10 cellular contexts compared by ENCODE assay signal in genomic region chr1:206589206-206589605, GRCh38. TPM values are rescaled to one million over a fixed set of nuclear protein-coding genes. Genes with fewer than 3 reads are reported as not detected.
A peak's percentile ranks its signal among the peaks of the same experiment; 100 is the strongest.
DNase-seq lines count a peak whose midpoint lies in the region; ATAC-seq and TF ChIP-seq lines count a peak whose summit lies in the region.
"Had no signal": no experiment of that assay in that cellular context is flagged by ENCODE, and none has a peak within 500 bp of the region (broad histone marks: within the 10 kb centered on the region; RNA-seq: fewer than 3 reads in every experiment).

No MANE protein-coding gene starts in this region.

- 7 to 21% (median 10%) methylated on average over 7 of the region's 7 CpGs for WGBS in ovary, 3 donors

- no peak for TF ChIP-seq POLR2A in ovary (IDR thresholded peaks at IDR 0.05)

- H3K4me1 ChIP-seq in fibroblast of lung (ENCODE audit: control insufficient read depth, extremely low read depth, insufficient read depth, low read length) (peaks cover 27% of the 10 kb centered on the region), ovary (ENCODE audit: insufficient read depth) (peaks cover 6% of the 10 kb centered on the region), Karpas-422 (ENCODE audit: low read length) (peaks cover 6% of the 10 kb centered on the region)

- H3K27me3 ChIP-seq in fibroblast of lung (ENCODE audit: control insufficient read depth, insufficient read depth, low read length), result no peaks in the 10 kb centered on the region
- H3K27me3 ChIP-seq in ovary, result no peaks in the 10 kb centered on the region
- no peaks in the 10 kb centered on the region for H3K27me3 ChIP-seq in Karpas-422 (ENCODE audit: low read length)

- H3K9me2 ChIP-seq in Karpas-422 (replicated peaks; ENCODE audit: insufficient read depth, low read length), result no peaks in the 10 kb centered on the region

- TF ChIP-seq CTCF in fibroblast of lung (conservative IDR thresholded peaks at IDR 0.05 in 1 of 2, IDR thresholded peaks at IDR 0.05 in 1 of 2; ENCODE audit: low read depth in 1 of 2, low read length in 2 of 2) (no peak), ovary (IDR thresholded peaks at IDR 0.05) (no peak)

- H3K79me2 ChIP-seq in fibroblast of lung (ENCODE audit: control insufficient read depth, insufficient read depth, low read length) (no peaks in the 10 kb centered on the region), Karpas-422 (ENCODE audit: low read length) (no peaks in the 10 kb centered on the region)

- H3K36me3 ChIP-seq in fibroblast of lung (ENCODE audit: control insufficient read depth, insufficient read depth, low read length) (peaks cover 10% of the 10 kb centered on the region), ovary (no peaks in the 10 kb centered on the region), Karpas-422 (ENCODE audit: insufficient read depth, low read length) (peaks cover 11% of the 10 kb centered on the region; the same call in 1 of the 2 replicates)

- H3K4me2 ChIP-seq in fibroblast of lung (ENCODE audit: extremely low read depth, insufficient read depth, low read length) (peak overlapping the region; percentile 18), Karpas-422 (ENCODE audit: low read depth, low read length, poor library complexity, severe bottlenecking) (no peak overlapping the region)

- H3K4me3 ChIP-seq in fibroblast of lung (replicated peaks in 1 of 4; ENCODE audit: control extremely low read depth in 1 of 4, insufficient read depth in 1 of 4, low read depth in 3 of 4, low read length in 4 of 4) (no peak overlapping the region), ovary (no peak overlapping the region), Karpas-422 (ENCODE audit: low read length) (no peak overlapping the region)

- no peaks in the 10 kb centered on the region for H3K9me3 ChIP-seq in fibroblast of lung (ENCODE audit: control insufficient read depth, insufficient read depth, low read depth, low read length)
- no peaks in the 10 kb centered on the region for H3K9me3 ChIP-seq in ovary
- no peaks in the 10 kb centered on the region for H3K9me3 ChIP-seq in Karpas-422 (ENCODE audit: low read length)

- peak; percentile 99 for DNase-seq in COLO829 (ENCODE audit: low spot score)
- peak; percentile 55 for DNase-seq in T1000 (lab: John Stamatoyannopoulos, UW)
- peak; percentile 96 to 98 for DNase-seq in fibroblast of lung (ENCODE audit: low read depth in 2 of 2)
- peak; percentile 55 to 74 (median 69) for DNase-seq in ovary
- no peak for DNase-seq in Karpas-422
- DNase-seq: activated CD4-positive, alpha-beta T cell treated with anti-CD3 and anti-CD28 coated beads, Interleukin-2, amount 50 U/mL, for 4 hours; NCI-H187 treated with DMSO at 0.1 percent for 48 hours had no signal

- intact Hi-C loops in ovary (cut with DNase I), result no loop called here

- no peaks in the 10 kb centered on the region for H4K20me1 ChIP-seq in fibroblast of lung (ENCODE audit: control insufficient read depth, extremely low read depth, insufficient read depth, low read length)
- no peaks in the 10 kb centered on the region for H4K20me1 ChIP-seq in Karpas-422 (ENCODE audit: insufficient read depth, low read depth, low read length)

- H3K27ac ChIP-seq in fibroblast of lung (ENCODE audit: insufficient read depth, low read length), result peak overlapping the region; percentile 55
- H3K27ac ChIP-seq in ovary, result peak overlapping the region in 1 of 2 donors; percentile 70
- no peak overlapping the region for H3K27ac ChIP-seq in Karpas-422 (ENCODE audit: low read length)

- no peak for TF ChIP-seq EP300 in ovary (IDR thresholded peaks at IDR 0.05)

- ATAC-seq in HG02981 (IDR thresholded peaks at IDR 0.05; ENCODE audit: unreplicated experiment) (no peak), HG02588 (IDR thresholded peaks at IDR 0.05; ENCODE audit: unreplicated experiment) (no peak), HG03175 (IDR thresholded peaks at IDR 0.05; ENCODE audit: unreplicated experiment) (no peak)

- H3K9ac ChIP-seq in fibroblast of lung (ENCODE audit: insufficient read depth, low read length), result no peak overlapping the region
- H3K9ac ChIP-seq in Karpas-422 (ENCODE audit: low read length), result no peak overlapping the region

- H2AFZ ChIP-seq in fibroblast of lung (ENCODE audit: low read length) (no peak overlapping the region), Karpas-422 (ENCODE audit: low read length) (no peak overlapping the region)

RNA-seq across cellular contexts. Expression of gene EIF2D, which starts 23.1 kb away (rescaled TPM):
- total RNA-seq in fibroblast of lung (50.1 and 53.0 TPM in 2 replicates), ovary (10 to 100 TPM; 46.4 to 72.8 (median 53.5) TPM)
- polyA plus RNA-seq in fibroblast of lung (59.8 and 67.3 TPM in 2 replicates), ovary (10 to 100 TPM; 63.4 to 90.0 TPM)
- polyA plus RNA-seq in fibroblast of lung (2012), result 42.5 and 47.0 TPM in 2 replicates
- polyA minus RNA-seq in fibroblast of lung (ENCODE audit: low replicate concordance), result 26.5 and 45.4 TPM in 2 replicates
- total RNA-seq in Karpas-422 (2014; rRNA removed; shearing (Covaris generic); ENCODE audit: low replicate concordance), result 51.8 and 106 TPM in 2 replicates

RNA-seq across cellular contexts. Expression of gene DYRK3, which starts 46.1 kb away (rescaled TPM):
- total RNA-seq in fibroblast of lung (28.5 and 38.5 TPM in 2 replicates), ovary (10 to 100 TPM in 4 of 7 donors, 1 to 10 TPM in 3; 5.5 to 15.0 (median 10.1) TPM)
- polyA plus RNA-seq in fibroblast of lung (9.3 and 10.2 TPM in 2 replicates), ovary (10 to 100 TPM in 1 of 2 donors, 1 to 10 TPM in 1; 5.6 to 16.2 TPM)
- 10.7 and 11.2 TPM in 2 replicates for polyA plus RNA-seq in fibroblast of lung (2012)
- 5.9 and 8.1 TPM in 2 replicates for polyA minus RNA-seq in fibroblast of lung (ENCODE audit: low replicate concordance)
- 0.93 and 2.4 TPM in 2 replicates for total RNA-seq in Karpas-422 (2014; rRNA removed; shearing (Covaris generic); ENCODE audit: low replicate concordance)
